In the genomic region with DNA sequence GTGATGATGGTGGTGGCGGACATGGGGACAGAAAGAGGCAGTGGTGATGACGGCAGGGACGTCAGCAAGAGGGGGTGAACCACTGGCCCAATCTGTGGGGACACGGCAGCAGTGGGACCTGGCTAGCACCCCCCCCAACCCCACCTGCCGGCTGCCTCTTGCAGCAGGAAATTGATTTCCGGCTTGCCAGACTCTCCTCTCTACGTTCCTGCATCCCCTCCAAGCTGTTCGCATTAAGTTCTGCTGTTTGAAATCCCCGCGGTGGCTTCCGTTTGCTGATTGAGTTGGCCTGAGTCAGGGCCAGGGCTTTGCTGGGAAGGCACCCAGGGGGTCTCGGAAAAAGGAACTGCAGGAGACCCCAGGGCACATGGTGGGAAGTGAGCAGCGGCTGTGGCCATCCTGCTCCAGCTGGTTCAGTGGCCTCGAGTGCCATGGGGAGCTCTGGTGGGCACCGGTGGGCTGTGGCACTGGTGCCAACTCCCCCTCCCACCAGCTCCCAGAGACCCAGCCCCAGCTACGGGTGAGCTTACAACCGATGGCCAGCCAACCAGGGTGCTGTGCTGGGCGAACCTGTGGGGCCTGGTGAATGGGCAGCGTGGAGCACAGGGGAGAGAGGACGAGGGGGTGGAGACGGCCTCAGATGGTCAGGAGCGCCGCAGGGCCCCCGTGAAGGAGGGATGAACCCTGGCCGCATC, we compare ENCODE assay signal across 10 cellular contexts. TPM values are rescaled to one million over a fixed set of nuclear protein-coding genes. Genes with fewer than 3 reads are reported as not detected.
A peak's percentile ranks its signal among the peaks of the same experiment; 100 is the strongest.
DNase-seq lines count a peak whose midpoint lies in the region; TF ChIP-seq lines count a peak whose summit lies in the region.
"Had no signal": no experiment of that assay in that cellular context is flagged by ENCODE, and none has a peak within 500 bp of the region (broad histone marks: within the 10 kb centered on the region; RNA-seq: fewer than 3 reads in every experiment).

No MANE protein-coding gene starts in this region.

- no peak overlapping the region for H3K27ac Mint-ChIP-seq in activated naive CD4-positive, alpha-beta T cell treated with anti-CD3 and anti-CD28 coated beads, Interleukin-2, amount 10 ng/mL, durations not matched to agents 7 days and 5 days

- H3K4me3 ChIP-seq in iPS-18a (ENCODE audit: low read length) (peak overlapping the region; percentile 44), skin epidermis (no peak overlapping the region), testis (no peak overlapping the region)

- TF ChIP-seq CTCF in testis (IDR thresholded peaks at IDR 0.05) = no peak

- H3K9ac ChIP-seq in iPS-18a (ENCODE audit: low read length) = no peak overlapping the region

- 39 to 51% methylated on average over 23 to 24 of the region's 25 CpGs for WGBS in testis, 2 donors

- no peaks in the 10 kb centered on the region for H3K36me3 ChIP-seq in iPS-18a (ENCODE audit: control insufficient read depth, low read depth, low read length)
- H3K36me3 ChIP-seq in testis (ENCODE audit: low read depth, missing control alignments) = no peaks in the 10 kb centered on the region

- H3K27me3 Mint-ChIP-seq in activated naive CD4-positive, alpha-beta T cell treated with anti-CD3 and anti-CD28 coated beads, Interleukin-2, amount 10 ng/mL, durations not matched to agents 7 days and 5 days = peaks cover 93% of the 10 kb centered on the region

- no peaks in the 10 kb centered on the region for H3K36me3 Mint-ChIP-seq in activated naive CD4-positive, alpha-beta T cell treated with anti-CD3 and anti-CD28 coated beads, Interleukin-2, amount 10 ng/mL, durations not matched to agents 7 days and 5 days

- H3K27ac ChIP-seq in iPS-18a (ENCODE audit: low read length) = no peak overlapping the region
- H3K27ac ChIP-seq in skin epidermis = peak overlapping the region in 13 of 21 experiments; percentile 4 to 85 (median 34)
- H3K27ac ChIP-seq in testis = no peak overlapping the region

- peaks cover 10% of the 10 kb centered on the region for H3K4me1 ChIP-seq in iPS-18a (ENCODE audit: control insufficient read depth, low read depth, low read length)
- H3K4me1 ChIP-seq in testis = peaks cover 16% of the 10 kb centered on the region

- peaks cover 40% of the 10 kb centered on the region for H3K27me3 ChIP-seq in iPS-18a (ENCODE audit: control insufficient read depth, insufficient read depth, low read length)
- no peaks in the 10 kb centered on the region for H3K27me3 ChIP-seq in testis

- intact Hi-C loops in testis (cut with DNase I; ENCODE audit: low total_unique reads) = no loop called here

- no peak for TF ChIP-seq POLR2A in testis (IDR thresholded peaks at IDR 0.05)

- peak; percentile 53 for DNase-seq in activated naive CD4-positive, alpha-beta T cell treated with anti-CD3 and anti-CD28 coated beads, Interleukin-2, amount 10 ng/mL, durations not matched to agents 7 days and 5 days
- no peak for DNase-seq in activated naive CD4-positive, alpha-beta T cell (lab: John Stamatoyannopoulos, UW)
- DNase-seq in T follicular helper cell (ENCODE audit: low read depth) (peak; percentile 25), amniotic stem cell (lab: John Stamatoyannopoulos, UW) (no peak), testis (no peak), germinal center (ENCODE audit: low spot score) (no peak)
- DNase-seq: activated CD8-positive, alpha-beta memory T cell treated with anti-CD3 and anti-CD28 coated beads, Interleukin-2, amount 50 U/mL, for 48 hours; NCI-H187 had no signal

- H3K4me3 Mint-ChIP-seq in activated naive CD4-positive, alpha-beta T cell treated with anti-CD3 and anti-CD28 coated beads, Interleukin-2, amount 10 ng/mL, durations not matched to agents 7 days and 5 days = no peak overlapping the region

- H3K9me3 ChIP-seq in iPS-18a (ENCODE audit: control insufficient read depth, low read depth, low read length) = no peaks in the 10 kb centered on the region
- no peaks in the 10 kb centered on the region for H3K9me3 ChIP-seq in testis

- H3K9me3 Mint-ChIP-seq in activated naive CD4-positive, alpha-beta T cell treated with anti-CD3 and anti-CD28 coated beads, Interleukin-2, amount 10 ng/mL, durations not matched to agents 7 days and 5 days = no peaks in the 10 kb centered on the region

- CTCF ChIA-PET in activated naive CD4-positive, alpha-beta T cell treated with anti-CD3 and anti-CD28 coated beads, Interleukin-2, amount 10 ng/mL, durations not matched to agents 7 days and 5 days (lab: Charles Lee) = interaction anchor here (0.5 to 1.4 kb wide), 4 partner anchors 10 to 936 kb away, joined by 3 to 4 read pairs (median 4); no protein-coding TSS in a partner anchor

- H3K4me1 Mint-ChIP-seq in activated naive CD4-positive, alpha-beta T cell treated with anti-CD3 and anti-CD28 coated beads, Interleukin-2, amount 10 ng/mL, durations not matched to agents 7 days and 5 days = peaks cover 38% of the 10 kb centered on the region

RNA-seq across cellular contexts. Expression of gene NUDT14, which starts 14.6 kb away (rescaled TPM):
- total RNA-seq in testis = 10 to 100 TPM; 22.0 to 40.0 TPM
- 28.1 TPM for polyA plus RNA-seq in testis (ENCODE audit: insufficient read depth, low read depth, low replicate concordance)

RNA-seq across cellular contexts. Expression of gene JAG2, which starts 27.1 kb away (rescaled TPM):
- 10 to 100 TPM; 20.4 to 21.3 TPM for total RNA-seq in testis
- 12.9 TPM for polyA plus RNA-seq in testis (ENCODE audit: insufficient read depth, low read depth, low replicate concordance)

RNA-seq across cellular contexts. Expression of gene BTBD6, which starts 52.7 kb away (rescaled TPM):
- total RNA-seq in testis = 10 to 100 TPM; 84.1 to 97.6 TPM
- 120 TPM for polyA plus RNA-seq in testis (ENCODE audit: insufficient read depth, low read depth, low replicate concordance)

Comparison
In these comparisons a context has a peak if more than half of its experiments do, and no peak if none do; other contexts are left out.
1. DNase-seq: peak in activated naive CD4-positive, alpha-beta T cell treated with anti-CD3 and anti-CD28 coated beads, Interleukin-2, amount 10 ng/mL, durations not matched to agents 7 days and 5 days (single experiment) and T follicular helper cell (single experiment); none in activated naive CD4-positive, alpha-beta T cell (0 of 4), amniotic stem cell (single experiment), testis (single experiment) and germinal center (single experiment).
2. H3K27ac ChIP-seq: peak in skin epidermis (13 of 21); none in iPS-18a (single experiment) and testis (0 of 2).